ENCODE assay signal across 19 cellular contexts in the genomic region with DNA sequence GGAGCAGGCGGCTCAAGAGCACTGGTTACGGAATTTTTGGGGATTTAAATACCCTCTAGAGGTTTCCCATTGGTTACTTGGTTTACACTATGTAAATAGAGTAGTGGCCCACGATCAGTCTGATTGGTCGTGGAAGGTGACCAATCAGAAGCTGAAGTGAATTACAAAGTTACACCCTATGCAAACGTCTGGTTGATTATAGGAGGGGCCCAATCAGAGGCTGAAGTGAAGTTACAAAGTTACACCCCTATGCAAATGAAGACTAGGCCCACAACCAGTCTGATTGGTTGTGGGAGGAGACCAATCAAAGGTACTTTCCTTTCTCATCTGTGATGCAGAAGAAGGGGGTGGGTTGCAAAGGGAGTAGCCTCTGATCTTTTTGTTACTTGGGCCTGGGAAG. TPM values are rescaled to one million over a fixed set of nuclear protein-coding genes. Genes with fewer than 3 reads are reported as not detected.
DNase-seq lines count a peak whose midpoint lies in the region; ATAC-seq, FAIRE-seq and TF ChIP-seq lines count a peak whose summit lies in the region.
"Had no signal": no experiment of that assay in that cellular context is flagged by ENCODE, and none has a peak within 500 bp of the region (broad histone marks: within the 10 kb centered on the region; RNA-seq: fewer than 3 reads in every experiment).

No MANE protein-coding gene starts in this region.

- H3K27me3 ChIP-seq in GM12878 (replicated peaks in 1 of 2; ENCODE audit: control insufficient read depth in 2 of 2, insufficient read depth in 2 of 2, low read length in 1 of 2) (no peaks in the 10 kb centered on the region), testis (no peaks in the 10 kb centered on the region)
- H3K27me3 ChIP-seq: sigmoid colon had no signal

- FAIRE-seq in GM12878 (lab: Jason Lieb, UNC): no peak
- FAIRE-seq: H54, HepG2, TTC549 had no signal

- H3K4me1 ChIP-seq in GM12878 (ENCODE audit: control insufficient read depth, insufficient read depth, low read length): no peaks in the 10 kb centered on the region
- no peaks in the 10 kb centered on the region for H3K4me1 ChIP-seq in testis
- H3K4me1 ChIP-seq: sigmoid colon had no signal

- H3K4me3 ChIP-seq in GM12878 (no peak overlapping the region), testis (no peak overlapping the region)
- H3K4me3 ChIP-seq: sigmoid colon, SK-N-MC had no signal

- TF ChIP-seq POLR2A in GM12878 (IDR thresholded peaks at IDR 0.05; ENCODE audit: low read depth, low read length): no peak
- no peak for TF ChIP-seq POLR2A in testis (IDR thresholded peaks at IDR 0.05)

- no peak overlapping the region for H3K4me2 ChIP-seq in GM12878 (ENCODE audit: control insufficient read depth, insufficient read depth)

- H3K36me3 Mint-ChIP-seq in activated T-cell treated with anti-CD3 and anti-CD28 coated beads, Interleukin-2, amount 50 U/mL, for 4 hours (ENCODE audit: insufficient read depth): no peaks in the 10 kb centered on the region
- H3K36me3 Mint-ChIP-seq in mesothelial cell of epicardium: no peaks in the 10 kb centered on the region
- H3K36me3 Mint-ChIP-seq: activated naive CD8-positive, alpha-beta T cell treated with anti-CD3 and anti-CD28 coated beads, Interleukin-2, amount 10 ng/mL, durations not matched to agents 7 days and 5 days; CD8-positive, alpha-beta memory T cell had no signal

- TF ChIP-seq EP300 in GM12878 (IDR thresholded peaks at IDR 0.05; ENCODE audit: borderline replicate concordance in 1 of 2, control insufficient read depth in 1 of 2, low read depth in 2 of 2, low read length in 2 of 2): no peak

- ATAC-seq in activated T-cell treated with anti-CD3 and anti-CD28 coated beads, Interleukin-2, amount 50 U/mL, for 4 hours: peak; percentile 40 to 54
- peak; percentile 53 for ATAC-seq in GM12878
- no peak for ATAC-seq in GM19397 (IDR thresholded peaks at IDR 0.05; ENCODE audit: unreplicated experiment)
- ATAC-seq: activated T-cell treated with anti-CD3 and anti-CD28 coated beads, Interleukin-2, amount 50 U/mL, for 72 hours; HepG2 had no signal

- peaks cover 2% of the 10 kb centered on the region for H3K27me3 Mint-ChIP-seq in activated T-cell treated with anti-CD3 and anti-CD28 coated beads, Interleukin-2, amount 50 U/mL, for 4 hours (ENCODE audit: low read depth)
- peaks cover 8% of the 10 kb centered on the region for H3K27me3 Mint-ChIP-seq in mesothelial cell of epicardium (ENCODE audit: low read depth)

- peaks cover 2% of the 10 kb centered on the region for H3K4me1 Mint-ChIP-seq in activated T-cell treated with anti-CD3 and anti-CD28 coated beads, Interleukin-2, amount 50 U/mL, for 4 hours (ENCODE audit: low read depth)
- no peaks in the 10 kb centered on the region for H3K4me1 Mint-ChIP-seq in mesothelial cell of epicardium
- H3K4me1 Mint-ChIP-seq: activated naive CD8-positive, alpha-beta T cell treated with anti-CD3 and anti-CD28 coated beads, Interleukin-2, amount 10 ng/mL, durations not matched to agents 7 days and 5 days had no signal

- POLR2A ChIA-PET in GM12878 (lab: Charles Lee): no interaction called here

- SMC1A ChIA-PET in GM12878 (lab: Charles Lee; ENCODE audit: uncharacterized antibody, unreplicated experiment): no interaction called here

- RAD21 ChIA-PET in GM12878 (lab: Charles Lee; ENCODE audit: unreplicated experiment): no interaction called here

- H3K4me3 Mint-ChIP-seq in activated T-cell treated with anti-CD3 and anti-CD28 coated beads, Interleukin-2, amount 50 U/mL, for 4 hours: no peak overlapping the region
- no peak overlapping the region for H3K4me3 Mint-ChIP-seq in mesothelial cell of epicardium
- H3K4me3 Mint-ChIP-seq: activated naive CD8-positive, alpha-beta T cell treated with anti-CD3 and anti-CD28 coated beads, Interleukin-2, amount 10 ng/mL, durations not matched to agents 7 days and 5 days; activated T-cell treated with anti-CD3 and anti-CD28 coated beads, Interleukin-2, amount 50 U/mL, for 72 hours; CD8-positive, alpha-beta memory T cell had no signal

- no peak overlapping the region for H2AFZ ChIP-seq in GM12878 (ENCODE audit: control insufficient read depth, low read depth, low read length)

- H3K27ac Mint-ChIP-seq in mesothelial cell of epicardium: no peak overlapping the region
- H3K27ac Mint-ChIP-seq: activated naive CD8-positive, alpha-beta T cell treated with anti-CD3 and anti-CD28 coated beads, Interleukin-2, amount 10 ng/mL, durations not matched to agents 7 days and 5 days; activated T-cell treated with anti-CD3 and anti-CD28 coated beads, Interleukin-2, amount 50 U/mL, for 72 hours had no signal

- H4K20me1 ChIP-seq in GM12878 (ENCODE audit: control insufficient read depth, insufficient read depth): no peaks in the 10 kb centered on the region

- in situ Hi-C loops in GM12878 (cut with MboI): no loop called here

- intact Hi-C loops in GM12878 (cut with micrococcal nuclease; ENCODE audit: unreplicated experiment) (no loop called here), testis (cut with DNase I; ENCODE audit: low total_unique reads) (no loop called here)

- H3K9me3 Mint-ChIP-seq in activated T-cell treated with anti-CD3 and anti-CD28 coated beads, Interleukin-2, amount 50 U/mL, for 4 hours: no peaks in the 10 kb centered on the region
- peaks cover 27% of the 10 kb centered on the region for H3K9me3 Mint-ChIP-seq in mesothelial cell of epicardium
- H3K9me3 Mint-ChIP-seq: activated naive CD8-positive, alpha-beta T cell treated with anti-CD3 and anti-CD28 coated beads, Interleukin-2, amount 10 ng/mL, durations not matched to agents 7 days and 5 days; activated T-cell treated with anti-CD3 and anti-CD28 coated beads, Interleukin-2, amount 50 U/mL, for 72 hours; CD8-positive, alpha-beta memory T cell had no signal

- TF ChIP-seq RAD21 in GM12878 (IDR thresholded peaks at IDR 0.05; ENCODE audit: insufficient read depth, low read depth, low read length): no peak

- H3K9me3 ChIP-seq in GM12878 (replicated peaks; ENCODE audit: control insufficient read depth, insufficient read depth, low read length) (no peaks in the 10 kb centered on the region), testis (no peaks in the 10 kb centered on the region)
- H3K9me3 ChIP-seq: sigmoid colon had no signal

- no peaks in the 10 kb centered on the region for H3K79me2 ChIP-seq in GM12878 (ENCODE audit: control insufficient read depth, insufficient read depth, low read length)

- CTCF ChIA-PET in GM12878 (lab: Yijun Ruan, JAX): interaction anchor here (0.9 to 5.9 kb wide), 2 partner anchors 22 to 165 kb away, joined by 4 to 58 read pairs; no protein-coding TSS in a partner anchor

- no peak overlapping the region for H3K9ac ChIP-seq in GM12878 (ENCODE audit: control insufficient read depth, insufficient read depth, low read length)

- 55% methylated on average over 5 of the region's 5 CpGs for WGBS in GM12878 (ENCODE audit: insufficient coverage, insufficient replicate concordance, low lambda C conversion rate, missing lambda C conversion rate)
- WGBS in testis, 2 donors: 44 to 50% methylated on average over 5 of the region's 5 CpGs

- H3K27ac ChIP-seq in GM12878 (ENCODE audit: control insufficient read depth, insufficient read depth): no peak overlapping the region
- H3K27ac ChIP-seq in testis: no peak overlapping the region
- H3K27ac ChIP-seq: sigmoid colon, SK-N-MC had no signal

- DNase-seq in activated T-cell treated with anti-CD3 and anti-CD28 coated beads, Interleukin-2, amount 50 U/mL, for 4 hours: no peak
- no peak for DNase-seq in activated T-cell treated with anti-CD3 and anti-CD28 coated beads for 4 hours
- DNase-seq in MV-4-11 (lab: John Stamatoyannopoulos, UW): peak; percentile 39
- no peak for DNase-seq in GM12878 (ENCODE audit: low read depth, low spot score)
- peak; percentile 15 for DNase-seq in testis
- DNase-seq in NCI-H774 (lab: John Stamatoyannopoulos, UW): no peak
- DNase-seq in mesothelial cell of epicardium (ENCODE audit: low spot score in 2 of 2, unreplicated experiment in 2 of 2): no peak
- DNase-seq: activated CD4-positive, alpha-beta T cell treated with anti-CD3 and anti-CD28 coated beads, Interleukin-2, amount 50 U/mL, for 4 hours; activated naive CD8-positive, alpha-beta T cell treated with anti-CD3 and anti-CD28 coated beads, Interleukin-2, amount 10 ng/mL, durations not matched to agents 7 days and 5 days; activated T-cell treated with anti-CD3 and anti-CD28 coated beads, Interleukin-2, amount 50 U/mL, for 72 hours; CD8-positive, alpha-beta memory T cell; GDM1; NCI-H1417; sigmoid colon had no signal

- BruUV-seq in GM12878 (replicated peaks; lab: Mats Ljungman, UMichigan): no TSS peak

- H3K36me3 ChIP-seq in GM12878 (ENCODE audit: control insufficient read depth in 2 of 2, insufficient read depth in 2 of 2, low read length in 1 of 2) (no peaks in the 10 kb centered on the region), testis (ENCODE audit: low read depth, missing control alignments) (no peaks in the 10 kb centered on the region)
- H3K36me3 ChIP-seq: sigmoid colon had no signal

- TF ChIP-seq CTCF in GM12878 (IDR thresholded peaks at IDR 0.05 in 2 of 3, conservative IDR thresholded peaks at IDR 0.05 in 1 of 3; ENCODE audit: control insufficient read depth in 2 of 3, extremely low read depth in 1 of 3, insufficient read depth in 1 of 3, low read depth in 3 of 3, low read length in 3 of 3): no peak
- TF ChIP-seq CTCF in testis (IDR thresholded peaks at IDR 0.05): no peak
- no peak for TF ChIP-seq CTCF in mesothelial cell of epicardium (IDR thresholded peaks at IDR 0.05; ENCODE audit: unreplicated experiment)

RNA-seq across cellular contexts. Expression of a gene that starts 45.1 kb away (rescaled TPM):
- total RNA-seq in activated T-cell treated with anti-CD3 and anti-CD28 coated beads, Interleukin-2, amount 50 U/mL, for 4 hours: 100 to 1,000 TPM; 188 to 205 (median 188) TPM
- 7.5 and 8.4 TPM in 2 replicates for total RNA-seq in GM12878 (2013; cell fraction: nucleolus; rRNA removed)
- total RNA-seq in GM12878 (2014; rRNA removed) (192 and 195 TPM in 2 replicates), GM12878 (2014; rRNA removed; fragmentation: Illumina TruSeq; extraction: Trizol) (133 and 144 TPM in 2 replicates), GM12878 (2021) (165 and 179 TPM in 2 replicates), testis (10 to 100 TPM; 38.4 to 54.8 TPM), mesothelial cell of epicardium (65.8 to 70.1 TPM (median 68.6 TPM) in 3 replicates)
- 81.8 TPM for polyA plus RNA-seq in GM12878 (2011; ENCODE audit: low read depth)
- polyA plus RNA-seq in GM12878 (2011; rRNA removed) (136 and 243 TPM in 2 replicates), GM12878 (2014; fragmentation: Illumina TruSeq; extraction: Trizol) (134 and 174 TPM in 2 replicates), GM12878 (2014; fragmentation: Nextera tagmentation; extraction: Ambion mirVana) (100 to 1,000 TPM in 1 of 2 experiments, 10 to 100 TPM in 1; 43.7 to 114 TPM), GM12878 (2014; rRNA removed) (200 and 205 TPM in 2 replicates), GM12878 (2016; fragmentation: Nextera tagmentation; extraction: Ambion mirVana) (100 to 1,000 TPM; 281 to 313 TPM), testis (ENCODE audit: insufficient read depth, low read depth, low replicate concordance) (44.8 TPM)
- polyA plus RNA-seq in GM12878 (2011; cell fraction: cytosol; rRNA removed): 366 and 386 TPM in 2 replicates
- 151 and 174 TPM in 2 replicates for polyA plus RNA-seq in GM12878 (2011; cell fraction: nucleus; rRNA removed)
- polyA plus RNA-seq in GM12878 (2012): 87.0 and 106 TPM in 2 replicates
- polyA minus RNA-seq in GM12878 (2011; rRNA and poly(A)+ RNA removed): 203 and 257 TPM in 2 replicates
- polyA minus RNA-seq in GM12878 (2011; cell fraction: cytosol; rRNA and poly(A)+ RNA removed): 44.2 and 60.0 TPM in 2 replicates
- polyA minus RNA-seq in GM12878 (2011; cell fraction: nucleus; rRNA and poly(A)+ RNA removed): 14.9 and 26.0 TPM in 2 replicates

RNA-seq across cellular contexts. Expression of a gene that starts 56.6 kb away (rescaled TPM):
- total RNA-seq in activated T-cell treated with anti-CD3 and anti-CD28 coated beads, Interleukin-2, amount 50 U/mL, for 4 hours: 1 to 10 TPM in 2 of 3 donors, under 1 TPM in 1; 0.43 to 1.5 (median 1.0) TPM
- total RNA-seq in GM12878 (2013; cell fraction: nucleolus; rRNA removed): 0.81 and 1.5 TPM in 2 replicates
- total RNA-seq in GM12878 (2014; rRNA removed) (0.33 and 0.56 TPM in 2 replicates), GM12878 (2014; rRNA removed; fragmentation: Illumina TruSeq; extraction: Trizol) (0.32 and 0.40 TPM in 2 replicates), GM12878 (2021) (0.43 and 0.49 TPM in 2 replicates), testis (10 to 100 TPM; 20.3 to 41.6 TPM), mesothelial cell of epicardium (1.2 to 2.0 TPM (median 1.7 TPM) in 3 replicates)
- 0.52 TPM for polyA plus RNA-seq in GM12878 (2011; ENCODE audit: low read depth)
- polyA plus RNA-seq in GM12878 (2011; rRNA removed) (0.30 and 0.50 TPM in 2 replicates), GM12878 (2014; fragmentation: Illumina TruSeq; extraction: Trizol) (0.21 and 0.73 TPM in 2 replicates), GM12878 (2014; fragmentation: Nextera tagmentation; extraction: Ambion mirVana) (under 1 TPM; 0.22 to 0.61 TPM), GM12878 (2014; rRNA removed) (0.36 and 0.94 TPM in 2 replicates), GM12878 (2016; fragmentation: Nextera tagmentation; extraction: Ambion mirVana) (1 to 10 TPM in 1 of 2 experiments, under 1 TPM in 1; 0.51 to 1.0 TPM), testis (ENCODE audit: insufficient read depth, low read depth, low replicate concordance) (52.0 TPM)
- 0.46 and 0.47 TPM in 2 replicates for polyA plus RNA-seq in GM12878 (2011; cell fraction: cytosol; rRNA removed)
- polyA plus RNA-seq in GM12878 (2011; cell fraction: nucleus; rRNA removed): 1.0 and 1.2 TPM in 2 replicates
- polyA plus RNA-seq in GM12878 (2012): 0.65 and 0.79 TPM in 2 replicates
- 0.26 and 0.37 TPM in 2 replicates for polyA minus RNA-seq in GM12878 (2011; rRNA and poly(A)+ RNA removed)
- not detected in 2 replicates for polyA minus RNA-seq in GM12878 (2011; cell fraction: cytosol; rRNA and poly(A)+ RNA removed)
- polyA minus RNA-seq in GM12878 (2011; cell fraction: nucleus; rRNA and poly(A)+ RNA removed): 0.19 and 0.24 TPM in 2 replicates
- polyA plus RNA-seq: HepG2 had no signal

RNA-seq across cellular contexts. Expression of a gene that starts 56.8 kb away (rescaled TPM):
- 100 to 1,000 TPM in 2 of 3 donors, 10 to 100 TPM in 1; 93.9 to 125 (median 109) TPM for total RNA-seq in activated T-cell treated with anti-CD3 and anti-CD28 coated beads, Interleukin-2, amount 50 U/mL, for 4 hours
- total RNA-seq in GM12878 (2013; cell fraction: nucleolus; rRNA removed): 66.8 and 75.7 TPM in 2 replicates
- total RNA-seq in GM12878 (2014; rRNA removed) (50.2 and 59.1 TPM in 2 replicates), GM12878 (2014; rRNA removed; fragmentation: Illumina TruSeq; extraction: Trizol) (63.1 and 69.4 TPM in 2 replicates), GM12878 (2021) (127 and 141 TPM in 2 replicates), testis (10 to 100 TPM; 28.8 to 37.7 TPM), mesothelial cell of epicardium (58.2 to 66.2 TPM (median 65.1 TPM) in 3 replicates)
- polyA plus RNA-seq in GM12878 (2011; ENCODE audit: low read depth): 48.8 TPM
- polyA plus RNA-seq in GM12878 (2011; rRNA removed) (63.0 and 81.2 TPM in 2 replicates), GM12878 (2014; fragmentation: Illumina TruSeq; extraction: Trizol) (128 and 134 TPM in 2 replicates), GM12878 (2014; fragmentation: Nextera tagmentation; extraction: Ambion mirVana) (10 to 100 TPM; 25.6 to 29.6 TPM), GM12878 (2014; rRNA removed) (74.8 and 82.0 TPM in 2 replicates), GM12878 (2016; fragmentation: Nextera tagmentation; extraction: Ambion mirVana) (100 to 1,000 TPM; 157 to 158 TPM), testis (ENCODE audit: insufficient read depth, low read depth, low replicate concordance) (18.6 TPM)
- polyA plus RNA-seq in GM12878 (2011; cell fraction: cytosol; rRNA removed): 77.9 and 89.0 TPM in 2 replicates
- 81.0 and 119 TPM in 2 replicates for polyA plus RNA-seq in GM12878 (2011; cell fraction: nucleus; rRNA removed)
- polyA plus RNA-seq in GM12878 (2012): 43.8 and 48.0 TPM in 2 replicates
- polyA minus RNA-seq in GM12878 (2011; rRNA and poly(A)+ RNA removed): 111 and 138 TPM in 2 replicates
- 65.5 and 88.6 TPM in 2 replicates for polyA minus RNA-seq in GM12878 (2011; cell fraction: cytosol; rRNA and poly(A)+ RNA removed)
- polyA minus RNA-seq in GM12878 (2011; cell fraction: nucleus; rRNA and poly(A)+ RNA removed): 34.7 and 73.5 TPM in 2 replicates

Comparison
In these comparisons a context has a peak if more than half of its experiments do, and no peak if none do; other contexts are left out.
1. DNase-seq: peak in MV-4-11 (single experiment) and testis (single experiment); none in activated T-cell treated with anti-CD3 and anti-CD28 coated beads, Interleukin-2, amount 50 U/mL, for 4 hours (single experiment), activated T-cell treated with anti-CD3 and anti-CD28 coated beads for 4 hours (single experiment), GM12878 (single experiment), NCI-H774 (single experiment) and mesothelial cell of epicardium (0 of 2).